In the genomic region with DNA sequence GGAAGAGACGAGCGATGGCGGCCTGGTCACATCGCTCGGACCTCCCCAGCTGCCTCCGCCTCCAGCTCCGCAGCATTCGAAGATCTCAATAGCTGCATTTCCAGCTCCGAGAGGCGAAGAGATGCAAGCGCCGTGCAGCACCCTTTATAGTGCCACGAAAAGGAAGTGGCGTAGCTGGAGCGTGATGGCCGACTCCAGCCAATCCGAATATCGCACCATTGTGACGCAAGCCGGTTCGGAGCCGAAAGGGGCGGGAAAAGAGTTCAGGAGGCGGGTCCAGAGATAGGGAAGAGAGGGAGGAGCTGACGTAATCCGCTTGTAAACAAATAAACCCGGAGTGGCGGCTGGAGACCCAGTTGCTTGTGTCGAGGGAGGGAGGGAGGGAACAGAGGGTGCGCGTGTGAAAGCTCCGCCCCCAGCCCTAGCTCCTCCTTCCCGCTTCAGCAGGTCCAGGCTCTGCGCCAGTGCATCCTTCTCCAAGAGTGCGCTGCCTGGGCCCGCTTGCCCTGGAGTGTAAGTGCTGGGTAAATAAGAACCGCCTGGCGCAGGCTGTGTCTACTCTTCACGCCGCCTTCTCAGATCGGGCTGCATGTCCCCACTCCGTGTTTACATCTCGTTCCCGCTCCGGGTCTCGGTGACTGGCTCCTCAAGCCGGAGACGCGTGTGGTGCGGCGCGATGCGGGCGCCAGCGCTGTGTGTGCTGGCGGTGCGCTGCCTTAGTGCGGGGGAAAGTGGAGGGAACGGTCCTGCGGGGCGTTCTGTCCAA, we compare ENCODE assay signal across 8 cellular contexts. TPM values are rescaled to one million over a fixed set of nuclear protein-coding genes. Genes with fewer than 3 reads are reported as not detected.
DNase-seq lines count a peak whose midpoint lies in the region; ATAC-seq, FAIRE-seq and TF ChIP-seq lines count a peak whose summit lies in the region.

A gene with protein sequence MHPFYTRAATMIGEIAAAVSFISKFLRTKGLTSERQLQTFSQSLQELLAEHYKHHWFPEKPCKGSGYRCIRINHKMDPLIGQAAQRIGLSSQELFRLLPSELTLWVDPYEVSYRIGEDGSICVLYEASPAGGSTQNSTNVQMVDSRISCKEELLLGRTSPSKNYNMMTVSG (minus strand): TSS at position 116 of the 766 bp plus-strand sequence. CDS start 311 bp downstream, outside the sequence.

- no peaks in the 10 kb centered on the region for H3F3A ChIP-seq in Loucy (ENCODE audit: low read depth)

- TF ChIP-seq POLR2A in H54 (IDR thresholded peaks at IDR 0.05; ENCODE audit: low read depth, low read length) (peak; percentile 99), Raji (IDR thresholded peaks at IDR 0.05; ENCODE audit: insufficient read depth, low read depth, low read length) (peak; percentile 100)

- H3K27ac Mint-ChIP-seq in naive thymus-derived CD8-positive, alpha-beta T cell, result peak within 1 kb of the TSS; percentile 91 to 100 (median 99)

- no peaks in the 10 kb centered on the region for H3K9me3 ChIP-seq in Loucy (ENCODE audit: insufficient read depth, low read depth, low read length)

- peaks cover 20 to 38% (median 30%) of the 10 kb centered on the region in 4 donors for H3K4me1 Mint-ChIP-seq in naive thymus-derived CD8-positive, alpha-beta T cell

- H3K4me2 ChIP-seq in Loucy (ENCODE audit: low read depth, low read length, poor library complexity, severe bottlenecking), result peak within 1 kb of the TSS; percentile 95

- H3K27me3 Mint-ChIP-seq in naive thymus-derived CD8-positive, alpha-beta T cell, result peaks cover 0 to 4% (median 0%) of the 10 kb centered on the region in 5 donors

- H3K4me1 ChIP-seq in Loucy (ENCODE audit: insufficient read depth, low read length, poor library complexity, severe bottlenecking), result peaks cover 28% of the 10 kb centered on the region

- peaks cover 5% of the 10 kb centered on the region for H3K27me3 ChIP-seq in Loucy (ENCODE audit: insufficient read depth, low read length, poor library complexity, severe bottlenecking)

- POLR2A ChIA-PET in naive thymus-derived CD8-positive, alpha-beta T cell (lab: Charles Lee), result interaction anchor here (0.5 to 7.8 kb wide), 113 partner anchors 12 to 780 kb away, joined by 3 to 283 read pairs (median 5); no protein-coding TSS in a partner anchor

- DNase-seq in EL (peak; percentile 100), H54 (ENCODE audit: insufficient read length, low spot score) (peak; percentile 94), fibroblast of mammary gland (ENCODE audit: low read depth) (peak; percentile 100)
- DNase-seq in activated T-helper 9 cell treated with anti-CD3 and anti-CD28 coated beads, Interleukin-2, amount 50 U/mL, for 16 hours (ENCODE audit: low read depth), result peak; percentile 93
- DNase-seq in naive thymus-derived CD8-positive, alpha-beta T cell, result peak; percentile 87 to 100 (median 100)
- peak; percentile 98 to 100 (median 100) for DNase-seq in stimulated activated naive CD4-positive, alpha-beta T cell (lab: John Stamatoyannopoulos, UW)

- FAIRE-seq in H54 (lab: Jason Lieb, UNC), result peak; percentile 97

- peaks cover 13% of the 10 kb centered on the region; the same call in 1 of the 2 replicates for H3K36me3 ChIP-seq in Loucy (ENCODE audit: insufficient read depth, low read length)

- H3K4me3 Mint-ChIP-seq in naive thymus-derived CD8-positive, alpha-beta T cell, result peak within 1 kb of the TSS; percentile 89 to 100 (median 100)

- peak; percentile 68 to 72 for ATAC-seq in naive thymus-derived CD8-positive, alpha-beta T cell

- H3K79me2 ChIP-seq in Loucy (ENCODE audit: insufficient read depth, low read length), result peaks cover 47% of the 10 kb centered on the region

- peak within 1 kb of the TSS; percentile 92 for H3K9ac ChIP-seq in Loucy (ENCODE audit: low read depth, low read length, poor library complexity, severe bottlenecking)

- H3K9me2 ChIP-seq in Loucy (replicated peaks; ENCODE audit: low read depth, low read length), result no peaks in the 10 kb centered on the region

- peaks cover 41% of the 10 kb centered on the region for H4K20me1 ChIP-seq in Loucy (ENCODE audit: insufficient read depth, low read length, poor library complexity, severe bottlenecking)

- H3K36me3 Mint-ChIP-seq in naive thymus-derived CD8-positive, alpha-beta T cell, result peaks cover 50 to 66% (median 63%) of the 10 kb centered on the region in 3 donors

- H3K4me3 ChIP-seq in Loucy (ENCODE audit: low read length, poor library complexity, severe bottlenecking), result peak within 1 kb of the TSS; percentile 97
- peak within 1 kb of the TSS; percentile 97 for H3K4me3 ChIP-seq in fibroblast of mammary gland (ENCODE audit: control insufficient read depth, low read depth, low read length)

- peak within 1 kb of the TSS; percentile 95 for H2AFZ ChIP-seq in Loucy (ENCODE audit: low read length)

- no peak for TF ChIP-seq CTCF in Loucy (conservative IDR thresholded peaks at IDR 0.05; ENCODE audit: low read length)
- no peak for TF ChIP-seq CTCF in fibroblast of mammary gland (conservative IDR thresholded peaks at IDR 0.05; ENCODE audit: control insufficient read depth, insufficient read depth, low read depth, low read length)

- peaks cover 0 to 12% (median 0%) of the 10 kb centered on the region in 9 donors for H3K9me3 Mint-ChIP-seq in naive thymus-derived CD8-positive, alpha-beta T cell

RNA-seq across cellular contexts. Expression of the gene that starts here (rescaled TPM):
- 100 to 1,000 TPM; 537 to 544 TPM for total RNA-seq in naive thymus-derived CD8-positive, alpha-beta T cell
- 100 to 1,000 TPM; 705 to 889 (median 719) TPM for polyA plus RNA-seq in naive thymus-derived CD8-positive, alpha-beta T cell

Comparison
In these comparisons a context has a peak if more than half of its experiments do, and no peak if none do; other contexts are left out.
1. Peak in every context shown above with its lines: DNase-seq, ATAC-seq and H3K4me3 ChIP-seq.